Comparison of ENCODE assay signal across 15 cellular contexts in genomic region chr4:2836391-2836859, GRCh38. TPM values are rescaled to one million over a fixed set of nuclear protein-coding genes. Genes with fewer than 3 reads are reported as not detected.
DNase-seq lines count a peak whose midpoint lies in the region; ATAC-seq and TF ChIP-seq lines count a peak whose summit lies in the region.
"Had no signal": no experiment of that assay in that cellular context is flagged by ENCODE, and none has a peak within 500 bp of the region (broad histone marks: within the 10 kb centered on the region; RNA-seq: fewer than 3 reads in every experiment).

No MANE protein-coding gene starts in this region.

- peak overlapping the region in 3 of 4 donors; percentile 33 to 56 (median 53) for H3K4me3 Mint-ChIP-seq in CD4-positive, CD25-positive, alpha-beta regulatory T cell

- peaks cover 4% of the 10 kb centered on the region for H3K36me3 Mint-ChIP-seq in CD4-positive, CD25-positive, alpha-beta regulatory T cell

- TF ChIP-seq CTCF in RWPE1 (conservative IDR thresholded peaks at IDR 0.05; ENCODE audit: low read depth), result no peak
- TF ChIP-seq CTCF in ovary (IDR thresholded peaks at IDR 0.05), result no peak
- no peak for TF ChIP-seq CTCF in brain microvascular endothelial cell (IDR thresholded peaks at IDR 0.05; ENCODE audit: low read depth, low read length, missing control alignments)

- H3K27me3 Mint-ChIP-seq in CD4-positive, CD25-positive, alpha-beta regulatory T cell, result no peaks in the 10 kb centered on the region

- peak overlapping the region; percentile 21 for H3K4me3 ChIP-seq in CD4-positive, CD25-positive, alpha-beta regulatory T cell (ENCODE audit: low read depth, low read length)
- no peak overlapping the region for H3K4me3 ChIP-seq in effector memory CD4-positive, alpha-beta T cell (ENCODE audit: insufficient read depth, low read depth, low read length, poor library complexity, severe bottlenecking)
- no peak overlapping the region for H3K4me3 ChIP-seq in ovary
- H3K4me3 ChIP-seq in brain microvascular endothelial cell (ENCODE audit: low read depth, low read length), result no peak overlapping the region
- H3K4me3 ChIP-seq: heart right ventricle had no signal

- in situ Hi-C loops in brain microvascular endothelial cell (cut with HindIII; ENCODE audit: low pct_ligation_motif_present, low sequenced_read_pairs), result no loop called here

- CTCF ChIA-PET in RWPE1 (lab: Yijun Ruan, JAX), result no interaction called here

- H3K9me3 ChIP-seq in CD4-positive, CD25-positive, alpha-beta regulatory T cell (ENCODE audit: control insufficient read depth in 2 of 2, low read length in 2 of 2), result no peaks in the 10 kb centered on the region
- H3K9me3 ChIP-seq in effector memory CD4-positive, alpha-beta T cell (ENCODE audit: control insufficient read depth, low read length), result no peaks in the 10 kb centered on the region
- H3K9me3 ChIP-seq in ovary, result no peaks in the 10 kb centered on the region
- H3K9me3 ChIP-seq: heart right ventricle had no signal

- no peak for TF ChIP-seq EP300 in ovary (IDR thresholded peaks at IDR 0.05)

- peaks cover 8% of the 10 kb centered on the region for H3K36me3 ChIP-seq in CD4-positive, CD25-positive, alpha-beta regulatory T cell (ENCODE audit: control insufficient read depth, insufficient read depth, low read length)
- H3K36me3 ChIP-seq in effector memory CD4-positive, alpha-beta T cell (ENCODE audit: control insufficient read depth, insufficient read depth, low read length), result peaks cover 28% of the 10 kb centered on the region
- H3K36me3 ChIP-seq in ovary (no peaks in the 10 kb centered on the region), brain microvascular endothelial cell (replicated peaks) (peaks cover 32% of the 10 kb centered on the region)

- POLR2A ChIA-PET in RWPE1 (lab: Yijun Ruan, JAX; ENCODE audit: low non-redundant PET), result no interaction called here

- H3K27me3 ChIP-seq in CD4-positive, CD25-positive, alpha-beta regulatory T cell (ENCODE audit: control insufficient read depth, insufficient read depth, low read length), result no peaks in the 10 kb centered on the region
- H3K27me3 ChIP-seq in effector memory CD4-positive, alpha-beta T cell (replicated peaks; ENCODE audit: control insufficient read depth, insufficient read depth, low read length, poor library complexity, severe bottlenecking), result no peaks in the 10 kb centered on the region
- H3K27me3 ChIP-seq in ovary, result no peaks in the 10 kb centered on the region
- no peaks in the 10 kb centered on the region for H3K27me3 ChIP-seq in brain microvascular endothelial cell (replicated peaks)
- H3K27me3 ChIP-seq: heart right ventricle had no signal

- H3K4me1 ChIP-seq in CD4-positive, CD25-positive, alpha-beta regulatory T cell (ENCODE audit: control insufficient read depth, insufficient read depth, low read length, poor library complexity, severe bottlenecking), result peaks cover 57% of the 10 kb centered on the region
- H3K4me1 ChIP-seq in effector memory CD4-positive, alpha-beta T cell (ENCODE audit: control insufficient read depth, insufficient read depth, low read length, poor library complexity, severe bottlenecking), result peaks cover 38% of the 10 kb centered on the region
- peaks cover 10% of the 10 kb centered on the region for H3K4me1 ChIP-seq in ovary (ENCODE audit: insufficient read depth)

- TF ChIP-seq POLR2A in ovary (IDR thresholded peaks at IDR 0.05), result no peak

- peak overlapping the region in 2 of 3 donors; percentile 55 to 92 for H3K27ac Mint-ChIP-seq in CD4-positive, CD25-positive, alpha-beta regulatory T cell

- no peak for ATAC-seq in CD4-positive, CD25-positive, alpha-beta regulatory T cell (ENCODE audit: low read depth in 2 of 2)
- ATAC-seq in GM21515 (IDR thresholded peaks at IDR 0.05; ENCODE audit: unreplicated experiment), result no peak
- no peak for ATAC-seq in GM19328 (IDR thresholded peaks at IDR 0.05; ENCODE audit: unreplicated experiment)

- peaks cover 5 to 61% (median 21%) of the 10 kb centered on the region in 4 donors for H3K4me1 Mint-ChIP-seq in CD4-positive, CD25-positive, alpha-beta regulatory T cell

- 69 to 81% (median 71%) methylated on average over 5 of the region's 5 CpGs for WGBS in ovary, 3 donors

- peak overlapping the region; percentile 87 for H3K27ac ChIP-seq in CD4-positive, CD25-positive, alpha-beta regulatory T cell (ENCODE audit: insufficient read depth, low read length, poor library complexity, severe bottlenecking)
- peak overlapping the region; percentile 54 for H3K27ac ChIP-seq in RWPE1
- H3K27ac ChIP-seq in effector memory CD4-positive, alpha-beta T cell (ENCODE audit: insufficient read depth, low read length, poor library complexity, severe bottlenecking), result peak overlapping the region; percentile 59
- peak overlapping the region in 1 of 2 donors; percentile 7 for H3K27ac ChIP-seq in ovary
- no peak overlapping the region for H3K27ac ChIP-seq in brain microvascular endothelial cell
- H3K27ac ChIP-seq: epithelial cell of prostate had no signal

- intact Hi-C loops in ovary (cut with DNase I), result no loop called here

- H3K9me3 Mint-ChIP-seq in CD4-positive, CD25-positive, alpha-beta regulatory T cell, result peaks cover 0 to 3% (median 0%) of the 10 kb centered on the region in 7 donors

- no peak for DNase-seq in CD4-positive, CD25-positive, alpha-beta regulatory T cell
- no peak for DNase-seq in RWPE1 (ENCODE audit: low spot score)
- DNase-seq in effector memory CD4-positive, alpha-beta T cell, result no peak
- peak in 4 of 5 donors; percentile 7 to 43 (median 27) for DNase-seq in ovary
- no peak for DNase-seq in brain microvascular endothelial cell
- no peak for DNase-seq in NCI-H1694 treated with DMSO at 0.1 percent for 48 hours (lab: John Stamatoyannopoulos, UW)
- DNase-seq: GDM1; mammary epithelial cell; NCI-H1417 treated with DMSO at 0.1 percent for 48 hours; NCI-H510A treated with DMSO at 0.1 percent for 48 hours; stimulated activated CD4-positive, alpha-beta T cell treated with anti-CD3 and anti-CD28 coated beads, Interleukin-4, amount 100 ng/mL, for 24 hours had no signal

RNA-seq across cellular contexts. Expression of gene ADD1, which starts 7.2 kb away (rescaled TPM):
- total RNA-seq in CD4-positive, CD25-positive, alpha-beta regulatory T cell, result 242 TPM
- 100 to 1,000 TPM; 142 to 151 (median 145) TPM for polyA plus RNA-seq in CD4-positive, CD25-positive, alpha-beta regulatory T cell
- total RNA-seq in ovary, result 100 to 1,000 TPM; 166 to 447 (median 389) TPM
- 100 to 1,000 TPM; 203 to 365 TPM for polyA plus RNA-seq in ovary

RNA-seq across cellular contexts. Expression of gene SH3BP2, which starts 43.5 kb away (rescaled TPM):
- total RNA-seq in CD4-positive, CD25-positive, alpha-beta regulatory T cell, result 61.7 TPM
- 1 to 10 TPM; 7.6 to 8.6 (median 8.4) TPM for polyA plus RNA-seq in CD4-positive, CD25-positive, alpha-beta regulatory T cell
- 10 to 100 TPM; 13.6 to 46.9 (median 29.3) TPM for total RNA-seq in ovary
- 10 to 100 TPM in 1 of 2 donors, 1 to 10 TPM in 1; 5.3 to 18.3 TPM for polyA plus RNA-seq in ovary

Comparison
In these comparisons a context has a peak if more than half of its experiments do, and no peak if none do; other contexts are left out.
1. DNase-seq: peak in ovary (4 of 5); none in CD4-positive, CD25-positive, alpha-beta regulatory T cell (0 of 3), RWPE1 (single experiment), effector memory CD4-positive, alpha-beta T cell (0 of 3), brain microvascular endothelial cell (single experiment) and NCI-H1694 treated with DMSO at 0.1 percent for 48 hours (single experiment).